15 cellular contexts compared by ENCODE assay signal in the genomic region with DNA sequence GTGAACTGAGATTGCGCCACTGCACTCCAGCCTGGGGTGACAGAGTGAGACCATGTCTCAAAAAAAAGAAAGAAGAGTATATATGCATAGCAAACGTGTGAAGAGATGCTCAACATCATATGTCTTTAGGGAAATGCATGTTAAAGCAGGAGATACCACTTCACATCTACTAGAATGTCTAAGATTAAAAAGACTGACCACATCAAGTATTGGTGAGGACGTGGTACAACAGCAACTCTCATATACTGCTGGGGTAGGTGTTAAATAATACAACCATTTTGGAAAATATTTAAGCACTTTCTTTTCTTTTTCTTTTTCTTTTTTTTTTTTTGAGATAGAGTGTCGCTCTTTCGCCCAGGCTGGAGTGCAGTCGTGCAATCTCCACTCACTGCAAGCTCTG.
"Had no signal": no experiment of that assay in that cellular context is flagged by ENCODE, and none has a peak within 500 bp of the region (broad histone marks: within the 10 kb centered on the region; RNA-seq: fewer than 3 reads in every experiment).

No MANE protein-coding gene starts in this region.

- H3K4me3 Mint-ChIP-seq: activated naive CD8-positive, alpha-beta T cell; dendritic cell treated with granulocyte-macrophage colony-stimulating factor and Interleukin-4, amounts not matched to agents 40 ng/mL and 50 ng/mL, for 4 days; memory B cell; nephron progenitor cell had no signal

- H3K27me3 Mint-ChIP-seq: activated naive CD8-positive, alpha-beta T cell; dendritic cell treated with granulocyte-macrophage colony-stimulating factor and Interleukin-4, amounts not matched to agents 40 ng/mL and 50 ng/mL, for 4 days; effector memory CD8-positive, alpha-beta T cell; memory B cell had no signal

- H3K9me3 Mint-ChIP-seq: effector memory CD8-positive, alpha-beta T cell had no signal

- H3K36me3 Mint-ChIP-seq: activated naive CD8-positive, alpha-beta T cell; memory B cell had no signal

- DNase-seq: activated CD4-positive, CD25-positive, alpha-beta regulatory T cell treated with anti-CD3 and anti-CD28 coated beads, Interleukin-2, amount 50 U/mL, for 72 hours; activated CD8-positive, alpha-beta memory T cell treated with anti-CD3 and anti-CD28 coated beads, Interleukin-2, amount 50 U/mL, for 48 hours; activated gamma-delta T cell; activated T-cell treated with anti-CD3 and anti-CD28 coated beads, Interleukin-2, amount 50 U/mL, for 48 hours; effector memory CD8-positive, alpha-beta T cell; esophagus squamous epithelium; nephron progenitor cell; occipital lobe; stimulated activated naive CD4-positive, alpha-beta T cell treated with Interleukin-2 at 50 U/mL for 16 hours; SW 1271; tibial artery; uterus had no signal

- ATAC-seq: effector memory CD8-positive, alpha-beta T cell had no signal

- H3K27ac Mint-ChIP-seq: activated naive CD8-positive, alpha-beta T cell; dendritic cell treated with granulocyte-macrophage colony-stimulating factor and Interleukin-4, amounts not matched to agents 40 ng/mL and 50 ng/mL, for 4 days; memory B cell; nephron progenitor cell had no signal
